ENCODE assay signal across 16 cellular contexts in genomic region chr9:109799792-109800191, GRCh38. TPM values are rescaled to one million over a fixed set of nuclear protein-coding genes. Genes with fewer than 3 reads are reported as not detected.
A peak's percentile ranks its signal among the peaks of the same experiment; 100 is the strongest.
DNase-seq lines count a peak whose midpoint lies in the region; ATAC-seq and TF ChIP-seq lines count a peak whose summit lies in the region.
"Had no signal": no experiment of that assay in that cellular context is flagged by ENCODE, and none has a peak within 500 bp of the region (broad histone marks: within the 10 kb centered on the region; RNA-seq: fewer than 3 reads in every experiment).

No MANE protein-coding gene starts in this region.

- no peak for ATAC-seq in GM19035 (IDR thresholded peaks at IDR 0.05; ENCODE audit: unreplicated experiment)
- ATAC-seq: left lobe of liver had no signal

- H3K4me3 ChIP-seq in fibroblast of the aortic adventitia (ENCODE audit: low read depth, low read length) (no peak overlapping the region), MM.1S (ENCODE audit: low read length) (no peak overlapping the region)
- H3K4me3 ChIP-seq: BLaER1 treated with 17β-estradiol and CSF1 and Interleukin-3, amounts not matched to agents 10 nM and 100 nM had no signal

- TF ChIP-seq CTCF in fibroblast of the aortic adventitia (IDR thresholded peaks at IDR 0.05; ENCODE audit: insufficient read depth, low read length) (no peak), MM.1S (IDR thresholded peaks at IDR 0.05; ENCODE audit: low read length) (no peak)

- no peak overlapping the region for H3K9ac ChIP-seq in MM.1S (ENCODE audit: low read length)
- H3K9ac ChIP-seq: BLaER1 treated with 17β-estradiol and CSF1 and Interleukin-3, amounts not matched to agents 10 nM and 100 nM had no signal

- H3F3A ChIP-seq in MM.1S (ENCODE audit: insufficient read depth, low read length), result no peaks in the 10 kb centered on the region

- no peak overlapping the region for H3K27ac ChIP-seq in MM.1S (ENCODE audit: low read length)
- H3K27ac ChIP-seq: BLaER1 treated with 17β-estradiol and CSF1 and Interleukin-3, amounts not matched to agents 10 nM and 100 nM; WERI-Rb-1 had no signal

- DNase-seq in AG20443 (ENCODE audit: low spot score) (peak; percentile 78), RPMI7951 (ENCODE audit: low read depth) (peak; percentile 92), fibroblast of the aortic adventitia (ENCODE audit: low read depth) (peak; percentile 69), non-pigmented ciliary epithelial cell (ENCODE audit: low read depth) (peak; percentile 61), occipital lobe (lab: John Stamatoyannopoulos, UW) (no peak), NCI-H2081 treated with DMSO at 0.1 percent for 48 hours (lab: John Stamatoyannopoulos, UW) (no peak), MM.1S (no peak)
- DNase-seq: glutamatergic neuron; NCI-H1930; NCI-H82; nucleus accumbens; stimulated activated CD8-positive, alpha-beta memory T cell treated with anti-CD3 and anti-CD28 coated beads, Interleukin-4, amount 100 ng/mL, for 48 hours; WERI-Rb-1 had no signal

- H3K4me2 ChIP-seq in MM.1S (ENCODE audit: low read depth, low read length), result no peak overlapping the region
- H3K4me2 ChIP-seq: BLaER1 treated with 17β-estradiol and CSF1 and Interleukin-3, amounts not matched to agents 10 nM and 100 nM had no signal

- H3K36me3 ChIP-seq in MM.1S (replicated peaks; ENCODE audit: insufficient read depth, low read length), result no peaks in the 10 kb centered on the region
- H3K36me3 ChIP-seq: BLaER1 treated with 17β-estradiol and CSF1 and Interleukin-3, amounts not matched to agents 10 nM and 100 nM; WERI-Rb-1 had no signal

- H3K9me3 ChIP-seq in MM.1S (replicated peaks; ENCODE audit: insufficient read depth, low read length), result no peaks in the 10 kb centered on the region
- H3K9me3 ChIP-seq: BLaER1 treated with 17β-estradiol and CSF1 and Interleukin-3, amounts not matched to agents 10 nM and 100 nM had no signal

- H3K9me2 ChIP-seq in MM.1S (replicated peaks; ENCODE audit: insufficient read depth, low read length), result no peaks in the 10 kb centered on the region

- no peak overlapping the region for H2AFZ ChIP-seq in MM.1S (ENCODE audit: low read length)

- H3K27me3 ChIP-seq in MM.1S (replicated peaks; ENCODE audit: insufficient read depth, low read length), result no peaks in the 10 kb centered on the region
- H3K27me3 ChIP-seq: BLaER1 treated with 17β-estradiol and CSF1 and Interleukin-3, amounts not matched to agents 10 nM and 100 nM had no signal

- no peaks in the 10 kb centered on the region for H3K4me1 ChIP-seq in MM.1S (ENCODE audit: low read length)
- H3K4me1 ChIP-seq: BLaER1 treated with 17β-estradiol and CSF1 and Interleukin-3, amounts not matched to agents 10 nM and 100 nM had no signal

- H4K20me1 ChIP-seq in MM.1S (ENCODE audit: insufficient read depth, low read length), result no peaks in the 10 kb centered on the region
- H4K20me1 ChIP-seq: BLaER1 treated with 17β-estradiol and CSF1 and Interleukin-3, amounts not matched to agents 10 nM and 100 nM had no signal

- no peaks in the 10 kb centered on the region for H3K79me2 ChIP-seq in MM.1S (ENCODE audit: low read length)

RNA-seq across cellular contexts. Expression of gene PALM2AKAP2, which starts 19.8 kb away (rescaled TPM):
- total RNA-seq in RPMI7951 (2014; rRNA removed; shearing (Covaris generic)), result 31.7 and 39.6 TPM in 2 replicates
- total RNA-seq in fibroblast of the aortic adventitia (ENCODE audit: low replicate concordance), result 4.2 and 5.0 TPM in 2 replicates
- total RNA-seq in occipital lobe, result 5.0 TPM

Comparison
In these comparisons a context has a peak if more than half of its experiments do, and no peak if none do; other contexts are left out.
1. DNase-seq: peak in AG20443 (single experiment), RPMI7951 (single experiment), fibroblast of the aortic adventitia (single experiment) and non-pigmented ciliary epithelial cell (single experiment); none in occipital lobe (single experiment), NCI-H2081 treated with DMSO at 0.1 percent for 48 hours (single experiment) and MM.1S (single experiment).